ENCODE assay signal across 10 cellular contexts in genomic region chr4:8402640-8403039, GRCh38. TPM values are rescaled to one million over a fixed set of nuclear protein-coding genes. Genes with fewer than 3 reads are reported as not detected.
A peak's percentile ranks its signal among the peaks of the same experiment; 100 is the strongest.
DNase-seq lines count a peak whose midpoint lies in the region; ATAC-seq and TF ChIP-seq lines count a peak whose summit lies in the region.
"Had no signal": no experiment of that assay in that cellular context is flagged by ENCODE, and none has a peak within 500 bp of the region (broad histone marks: within the 10 kb centered on the region; RNA-seq: fewer than 3 reads in every experiment).

No MANE protein-coding gene starts in this region.

- H3K27ac ChIP-seq in breast epithelium: peak overlapping the region; percentile 22 to 83
- peak overlapping the region; percentile 84 to 88 (median 88) for H3K27ac ChIP-seq in esophagus muscularis mucosa (replicated peaks in 1 of 4)
- peak overlapping the region; percentile 76 for H3K27ac ChIP-seq in vagina
- H3K27ac ChIP-seq: 22Rv1 had no signal

- no peak overlapping the region for H3K4me3 Mint-ChIP-seq in MCF 10A (ENCODE audit: unreplicated experiment)
- H3K4me3 Mint-ChIP-seq in activated CD8-positive, alpha-beta T cell treated with anti-CD3 and anti-CD28 coated beads, Interleukin-2, amount 10 ng/mL, durations not matched to agents 7 days and 5 days: no peak overlapping the region

- peaks cover 28% of the 10 kb centered on the region for H3K36me3 Mint-ChIP-seq in MCF 10A (ENCODE audit: insufficient read depth, unreplicated experiment)
- no peaks in the 10 kb centered on the region for H3K36me3 Mint-ChIP-seq in activated CD8-positive, alpha-beta T cell treated with anti-CD3 and anti-CD28 coated beads, Interleukin-2, amount 10 ng/mL, durations not matched to agents 7 days and 5 days (ENCODE audit: low read depth)

- H3K36me3 ChIP-seq in breast epithelium: no peaks in the 10 kb centered on the region
- H3K36me3 ChIP-seq in esophagus muscularis mucosa: peaks cover 33 to 64% (median 58%) of the 10 kb centered on the region in 4 donors
- H3K36me3 ChIP-seq in vagina: peaks cover 0 to 38% of the 10 kb centered on the region in 2 donors

- H3K9me3 ChIP-seq in breast epithelium (no peaks in the 10 kb centered on the region), esophagus muscularis mucosa (no peaks in the 10 kb centered on the region), vagina (no peaks in the 10 kb centered on the region)

- H3K27me3 Mint-ChIP-seq in MCF 10A (ENCODE audit: insufficient read depth, unreplicated experiment): no peaks in the 10 kb centered on the region
- H3K27me3 Mint-ChIP-seq in activated CD8-positive, alpha-beta T cell treated with anti-CD3 and anti-CD28 coated beads, Interleukin-2, amount 10 ng/mL, durations not matched to agents 7 days and 5 days (ENCODE audit: low read depth): no peaks in the 10 kb centered on the region

- BruUV-seq in MCF 10A (replicated peaks; lab: Mats Ljungman, UMichigan): no TSS peak

- CTCF ChIA-PET in MCF 10A (lab: Yijun Ruan, JAX): interaction anchor here (0.6 to 4.3 kb wide), 31 partner anchors 9 to 591 kb away, joined by 3 to 41 read pairs (median 4); no protein-coding TSS in a partner anchor
- CTCF ChIA-PET in activated CD8-positive, alpha-beta T cell treated with anti-CD3 and anti-CD28 coated beads, Interleukin-2, amount 10 ng/mL, durations not matched to agents 7 days and 5 days (lab: Charles Lee): interaction anchor here (0.8 to 2.2 kb wide), 7 partner anchors 12 to 226 kb away, joined by 3 to 20 read pairs (median 6); partner anchors contain the start of genes ACOX3 and TRMT44

- H3K27me3 ChIP-seq in breast epithelium (no peaks in the 10 kb centered on the region), esophagus muscularis mucosa (no peaks in the 10 kb centered on the region), vagina (no peaks in the 10 kb centered on the region)

- intact Hi-C loops in breast epithelium (cut with DNase I; ENCODE audit: low total_unique reads): no loop called here
- intact Hi-C loops in MCF 10A (cut with micrococcal nuclease): loop anchor here (1.0 to 2.0 kb wide), 3 partner anchors 128 to 160 kb away; no protein-coding TSS in a partner anchor
- intact Hi-C loops in esophagus muscularis mucosa (cut with DNase I): loop anchor here (1.0 to 10.0 kb wide), 4 partner anchors 85 to 228 kb away; no protein-coding TSS in a partner anchor
- intact Hi-C loops in vagina (cut with DNase I): loop anchor here (10.0 kb wide), 1 partner anchor 128 kb away; no protein-coding TSS in a partner anchor

- TF ChIP-seq POLR2A in breast epithelium (IDR thresholded peaks at IDR 0.05) (no peak), esophagus muscularis mucosa (IDR thresholded peaks at IDR 0.05; ENCODE audit: low read depth) (no peak), vagina (IDR thresholded peaks at IDR 0.05) (no peak)

- DNase-seq in breast epithelium (ENCODE audit: low spot score in 2 of 2) (no peak), MCF 10A (ENCODE audit: unreplicated experiment) (no peak), esophagus muscularis mucosa (ENCODE audit: extremely low spot score) (no peak), pons (ENCODE audit: low spot score) (peak; percentile 11), vagina (ENCODE audit: extremely low spot score in 2 of 2) (no peak), NCI-H748 (lab: John Stamatoyannopoulos, UW; ENCODE audit: unreplicated experiment) (no peak), RPMI8226 (no peak)
- DNase-seq in activated CD8-positive, alpha-beta T cell treated with anti-CD3 and anti-CD28 coated beads, Interleukin-2, amount 10 ng/mL, durations not matched to agents 7 days and 5 days: no peak
- DNase-seq: SHP77 had no signal

- H3K4me1 ChIP-seq in breast epithelium (peaks cover 0 to 10% of the 10 kb centered on the region in 2 donors), esophagus muscularis mucosa (peaks cover 34 to 45% (median 42%) of the 10 kb centered on the region in 4 donors), vagina (peaks cover 23% of the 10 kb centered on the region)

- TF ChIP-seq CTCF in breast epithelium (IDR thresholded peaks at IDR 0.05) (no peak), MCF 10A (IDR thresholded peaks at IDR 0.05; ENCODE audit: unreplicated experiment) (no peak), esophagus muscularis mucosa (IDR thresholded peaks at IDR 0.05) (no peak), vagina (IDR thresholded peaks at IDR 0.05) (no peak)

- WGBS in esophagus muscularis mucosa: 31% methylated on average over 14 of the region's 14 CpGs

- H3K4me3 ChIP-seq in breast epithelium (no peak overlapping the region), esophagus muscularis mucosa (no peak overlapping the region), vagina (no peak overlapping the region)

- POLR2A ChIA-PET in MCF 10A (lab: Yijun Ruan, JAX): no interaction called here
- POLR2A ChIA-PET in activated CD8-positive, alpha-beta T cell treated with anti-CD3 and anti-CD28 coated beads, Interleukin-2, amount 10 ng/mL, durations not matched to agents 7 days and 5 days (lab: Charles Lee): no interaction called here

- no peak overlapping the region for H3K27ac Mint-ChIP-seq in MCF 10A (ENCODE audit: low read depth, unreplicated experiment)
- no peak overlapping the region for H3K27ac Mint-ChIP-seq in activated CD8-positive, alpha-beta T cell treated with anti-CD3 and anti-CD28 coated beads, Interleukin-2, amount 10 ng/mL, durations not matched to agents 7 days and 5 days

- no peak for ATAC-seq in activated CD8-positive, alpha-beta T cell treated with anti-CD3 and anti-CD28 coated beads, Interleukin-2, amount 10 ng/mL, durations not matched to agents 7 days and 5 days

- H3K9me3 Mint-ChIP-seq in MCF 10A (ENCODE audit: unreplicated experiment): no peaks in the 10 kb centered on the region
- no peaks in the 10 kb centered on the region for H3K9me3 Mint-ChIP-seq in activated CD8-positive, alpha-beta T cell treated with anti-CD3 and anti-CD28 coated beads, Interleukin-2, amount 10 ng/mL, durations not matched to agents 7 days and 5 days (ENCODE audit: insufficient read depth)

- no peaks in the 10 kb centered on the region for H3K4me1 Mint-ChIP-seq in MCF 10A (ENCODE audit: insufficient read depth, unreplicated experiment)
- no peaks in the 10 kb centered on the region for H3K4me1 Mint-ChIP-seq in activated CD8-positive, alpha-beta T cell treated with anti-CD3 and anti-CD28 coated beads, Interleukin-2, amount 10 ng/mL, durations not matched to agents 7 days and 5 days (ENCODE audit: low read depth)

- no peak for TF ChIP-seq EP300 in esophagus muscularis mucosa (IDR thresholded peaks at IDR 0.05)

RNA-seq across cellular contexts. Expression of gene ACOX3, which starts 37.9 kb away (rescaled TPM):
- total RNA-seq in breast epithelium: 10 to 100 TPM; 24.0 to 69.4 (median 47.9) TPM
- 17.9 TPM in 2 replicates for total RNA-seq in MCF 10A (2022)
- total RNA-seq in esophagus muscularis mucosa: 10 to 100 TPM; 32.0 to 77.2 (median 43.8) TPM
- 46.9 TPM for total RNA-seq in vagina
- 10 to 100 TPM; 13.2 to 13.6 TPM for total RNA-seq in activated CD8-positive, alpha-beta T cell treated with anti-CD3 and anti-CD28 coated beads, Interleukin-2, amount 10 ng/mL, durations not matched to agents 7 days and 5 days

RNA-seq across cellular contexts. Expression of gene TRMT44, which starts 37.9 kb away (rescaled TPM):
- total RNA-seq in breast epithelium (10 to 100 TPM; 24.6 to 47.7 (median 28.2) TPM), MCF 10A (2022) (23.2 and 24.4 TPM in 2 replicates), esophagus muscularis mucosa (10 to 100 TPM; 14.6 to 21.6 (median 19.4) TPM), vagina (19.2 TPM)
- total RNA-seq in activated CD8-positive, alpha-beta T cell treated with anti-CD3 and anti-CD28 coated beads, Interleukin-2, amount 10 ng/mL, durations not matched to agents 7 days and 5 days: 10 to 100 TPM; 18.5 to 22.2 TPM
